ENCODE assay signal across 1 cellular context in genomic region chr1:145964328-145965118, GRCh38.
TF ChIP-seq lines count a peak whose summit lies in the region.

TSS of gene ANKRD34A (minus strand) at chr1:145964575. CDS start at chr1:145961759, 2,816 bp downstream.
TSS of gene POLR3GL (plus strand) at chr1:145964690. CDS start at chr1:145974866, 10,176 bp downstream.

TF ChIP-seq in GM12878, 131 proteins besides CTCF, POLR2A, EP300 and RAD21 (continued from another document and continues in another):
- TF ChIP-seq ZNF687 (IDR thresholded peaks at IDR 0.05) (0 out of 2 replicates have a peak, but pooled peaks have one; percentile 60), WRNIP1 (IDR thresholded peaks at IDR 0.05; ENCODE audit: borderline replicate concordance, low read depth, low read length) (no peak), CREB1 (IDR thresholded peaks at IDR 0.05; ENCODE audit: low read depth) (peak; percentile 30; the same call in 1 of the 2 replicates), ATF3 (IDR thresholded peaks at IDR 0.05; ENCODE audit: borderline replicate concordance, extremely low read depth, low read depth, low read length) (no peak), ETV6 (conservative IDR thresholded peaks at IDR 0.05 in 1 of 2, IDR thresholded peaks at IDR 0.05 in 1 of 2; ENCODE audit: borderline replicate concordance in 1 of 2, low read depth in 1 of 2) (no peak; a peak in 1 of 4 replicates), STAT3 (IDR thresholded peaks at IDR 0.05; ENCODE audit: low read depth, low read length) (no peak), CHD2 (IDR thresholded peaks at IDR 0.05; ENCODE audit: borderline replicate concordance, low read depth, low read length) (peak; percentile 72; the same call in 1 of the 2 replicates), EGR1 (IDR thresholded peaks at IDR 0.05; ENCODE audit: borderline replicate concordance in 1 of 2, low read depth in 2 of 2, low read length in 2 of 2) (peak in 1 of 2 experiments; percentile 11; a peak in 1 of 3 replicates), BCL11A (IDR thresholded peaks at IDR 0.05; ENCODE audit: low read depth, low read length) (no peak), ZNF207 (IDR thresholded peaks at IDR 0.05; ENCODE audit: borderline replicate concordance) (no peak), TCF7 (IDR thresholded peaks at IDR 0.05; ENCODE audit: borderline replicate concordance) (no peak), SREBF2 (IDR thresholded peaks at IDR 0.05; ENCODE audit: low read length) (no peak), NFYA (IDR thresholded peaks at IDR 0.05; ENCODE audit: borderline replicate concordance, low read depth, low read length) (peak; percentile 19; the same call in 1 of the 2 replicates), CBX3 (IDR thresholded peaks at IDR 0.05; ENCODE audit: borderline replicate concordance, low read depth) (no peak), SPI1 (IDR thresholded peaks at IDR 0.05; ENCODE audit: borderline replicate concordance, insufficient read depth, low read depth, low read length) (peak; percentile 74; the same call in 1 of the 2 replicates), HSF1 (IDR thresholded peaks at IDR 0.05; ENCODE audit: low read depth, low read length) (no peak), KAT2A (conservative IDR thresholded peaks at IDR 0.05; ENCODE audit: control insufficient read depth, low read depth, low read length) (no peak), ZNF384 (IDR thresholded peaks at IDR 0.05; ENCODE audit: borderline replicate concordance, low read depth, low read length) (no peak), ZBTB33 (IDR thresholded peaks at IDR 0.05) (no peak), PML (IDR thresholded peaks at IDR 0.05; ENCODE audit: low read length) (peak; percentile 91), NRF1 (conservative IDR thresholded peaks at IDR 0.05; ENCODE audit: low read depth, low read length) (no peak), POU2F2 (IDR thresholded peaks at IDR 0.05; ENCODE audit: borderline replicate concordance, low read depth, low read length) (0 out of 3 replicates have a peak, but pooled peaks have one; percentile 39), ESRRA (IDR thresholded peaks at IDR 0.05; ENCODE audit: low read length) (no peak), HDGF (IDR thresholded peaks at IDR 0.05) (peak; percentile 90), LARP7 (IDR thresholded peaks at IDR 0.05) (no peak), RBBP5 (conservative IDR thresholded peaks at IDR 0.05) (no peak), ZNF592 (IDR thresholded peaks at IDR 0.05) (no peak), RB1 (IDR thresholded peaks at IDR 0.05; ENCODE audit: borderline replicate concordance) (0 out of 2 replicates have a peak, but pooled peaks have one; percentile 14), FOXM1 (IDR thresholded peaks at IDR 0.05; ENCODE audit: low read depth, low read length) (no peak), MLLT1 (IDR thresholded peaks at IDR 0.05) (0 out of 2 replicates have a peak, but pooled peaks have one; percentile 37), NR2C1 (IDR thresholded peaks at IDR 0.05) (no peak), NBN (IDR thresholded peaks at IDR 0.05) (0 out of 2 replicates have a peak, but pooled peaks have one; percentile 53), PBX3 (IDR thresholded peaks at IDR 0.05; ENCODE audit: insufficient replicate concordance, low read depth, low read length) (no peak), RELB (IDR thresholded peaks at IDR 0.05; ENCODE audit: low read depth) (peak; percentile 59; the same call in 1 of the 2 replicates), ZSCAN29 (IDR thresholded peaks at IDR 0.05) (no peak), SMC3 (IDR thresholded peaks at IDR 0.05; ENCODE audit: borderline replicate concordance, low read length) (no peak), JUND (IDR thresholded peaks at IDR 0.05; ENCODE audit: low read depth, low read length) (no peak), BCLAF1 (IDR thresholded peaks at IDR 0.05) (no peak)
